ENCODE assay signal across 9 cellular contexts in genomic region chr15:72670656-72671352, GRCh38. TPM values are rescaled to one million over a fixed set of nuclear protein-coding genes. Genes with fewer than 3 reads are reported as not detected.
DNase-seq lines count a peak whose midpoint lies in the region; ATAC-seq, FAIRE-seq and TF ChIP-seq lines count a peak whose summit lies in the region.
"Not testable (repeated sequence)": the region's sequence is repeated elsewhere in the genome, so short reads cannot be mapped to it uniquely, and the experiment has no call there.
"Had no signal": no experiment of that assay in that cellular context is flagged by ENCODE, and none has a peak within 500 bp of the region (broad histone marks: within the 10 kb centered on the region; RNA-seq: fewer than 3 reads in every experiment).

No MANE protein-coding gene starts in this region.

- H4K91ac ChIP-seq in IMR-90 (ENCODE audit: insufficient read depth, low read depth, low read length) = not testable (repeated sequence)

- H3K4me2 ChIP-seq in GM23248 (ENCODE audit: unreplicated experiment) (peak overlapping the region; percentile 14), IMR-90 (ENCODE audit: low read depth, low read length) (peak overlapping the region; percentile 97)

- H3K4me1 Mint-ChIP-seq in activated CD4-positive, alpha-beta T cell treated with anti-CD3 and anti-CD28 coated beads, Interleukin-2, amount 10 ng/mL, durations not matched to agents 24 days and 14 days = not testable (repeated sequence)

- ATAC-seq in IMR-90 (ENCODE audit: low read depth) = peak; percentile 98

- not testable (repeated sequence) for H3K14ac ChIP-seq in IMR-90 (replicated peaks; ENCODE audit: low read depth, low read length)

- not testable (repeated sequence) for H3K27ac Mint-ChIP-seq in activated CD4-positive, alpha-beta T cell treated with anti-CD3 and anti-CD28 coated beads, Interleukin-2, amount 10 ng/mL, durations not matched to agents 24 days and 14 days

- H3K18ac ChIP-seq in IMR-90 (ENCODE audit: low read depth, low read length) = not testable (repeated sequence)

- not testable (repeated sequence) for H3K36me3 Mint-ChIP-seq in activated CD4-positive, alpha-beta T cell treated with anti-CD3 and anti-CD28 coated beads, Interleukin-2, amount 10 ng/mL, durations not matched to agents 24 days and 14 days (ENCODE audit: low read depth)

- H2BK5ac ChIP-seq in IMR-90 (ENCODE audit: low read depth, low read length, poor library complexity, severe bottlenecking) = not testable (repeated sequence)

- CTCF ChIA-PET in GM10248 (lab: Yijun Ruan, JAX) = interaction anchor here (0.6 to 3.1 kb wide), 18 partner anchors 12 to 471 kb away, joined by 3 to 53 read pairs (median 4); partner anchors contain the start of genes BBS4 and HIGD2B
- CTCF ChIA-PET in IMR-90 (lab: Yijun Ruan, JAX) = interaction anchor here (0.6 to 1.9 kb wide), 4 partner anchors 10 to 759 kb away, joined by 3 to 8 read pairs (median 5); no protein-coding TSS in a partner anchor

- not testable (repeated sequence) for H3F3A ChIP-seq in GM23248 (ENCODE audit: insufficient read depth)

- H3K9me3 Mint-ChIP-seq in activated CD4-positive, alpha-beta T cell treated with anti-CD3 and anti-CD28 coated beads, Interleukin-2, amount 10 ng/mL, durations not matched to agents 24 days and 14 days = not testable (repeated sequence)

- not testable (repeated sequence) for H2BK120ac ChIP-seq in IMR-90 (ENCODE audit: low read depth, low read length)

- in situ Hi-C loops in GM23248 (cut with MboI) = loop anchor here (10.0 kb wide), 2 partner anchors 46 to 76 kb away; no protein-coding TSS in a partner anchor
- in situ Hi-C loops in IMR-90 (cut with MboI; ENCODE audit: low sequenced_read_pairs) = loop anchor here (10.0 kb wide), 2 partner anchors 56 to 366 kb away; no protein-coding TSS in a partner anchor

- H3K79me1 ChIP-seq in IMR-90 (ENCODE audit: low read depth in 1 of 2, low read length in 2 of 2) = not testable (repeated sequence)

- not testable (repeated sequence) for H3K23ac ChIP-seq in IMR-90 (ENCODE audit: low read depth, low read length)

- not testable (repeated sequence) for H2AK5ac ChIP-seq in IMR-90 (ENCODE audit: low read depth, low read length)

- TF ChIP-seq RAD21 in IMR-90 (IDR thresholded peaks at IDR 0.05; ENCODE audit: low read length) = peak; percentile 38; the same call in 1 of the 2 replicates

- not testable (repeated sequence) for H3K9me2 ChIP-seq in GM23248 (ENCODE audit: insufficient read depth)

- H3K56ac ChIP-seq in IMR-90 (ENCODE audit: extremely low read depth, insufficient read depth, low read length) = not testable (repeated sequence)

- H3K27me3 ChIP-seq in GM23248 (replicated peaks; ENCODE audit: insufficient read depth) = peaks cover 22% of the 10 kb centered on the region; the same call in 1 of the 2 replicates
- H3K27me3 ChIP-seq in IMR-90 (ENCODE audit: control insufficient read depth, insufficient read depth, low read length); bronchial epithelial cell (ENCODE audit: control insufficient read depth, insufficient read depth, low read length); prostate gland (replicated peaks; ENCODE audit: insufficient read depth); testis: not testable (repeated sequence)

- intact Hi-C loops in IMR-90 (cut with micrococcal nuclease) = loop anchor here (2.0 kb wide), 1 partner anchor 70 kb away; no protein-coding TSS in a partner anchor
- intact Hi-C loops in activated CD4-positive, alpha-beta T cell treated with anti-CD3 and anti-CD28 coated beads, Interleukin-2, amount 10 ng/mL, durations not matched to agents 24 days and 14 days (cut with micrococcal nuclease); prostate gland (cut with DNase I); testis (cut with DNase I; ENCODE audit: low total_unique reads): not testable (repeated sequence)

- H3K27ac ChIP-seq in GM23248; IMR-90 (ENCODE audit: insufficient read depth, low read length); prostate gland; testis: not testable (repeated sequence)

- H3K4ac ChIP-seq in IMR-90 (ENCODE audit: low read depth, low read length) = not testable (repeated sequence)

- H2AFZ ChIP-seq in GM23248 (peak overlapping the region; percentile 77; the same call in 1 of the 2 replicates), IMR-90 (replicated peaks; ENCODE audit: low read length, poor library complexity) (peak overlapping the region; percentile 82)

- H3K4me1 ChIP-seq in GM23248 (ENCODE audit: insufficient read depth); IMR-90 (ENCODE audit: control insufficient read depth, insufficient read depth, low read length); prostate gland (replicated peaks); testis: not testable (repeated sequence)

- H3K4me3 ChIP-seq in GM23248 = 0 out of 2 replicates have a peak overlapping the region, but pooled peaks have one; percentile 51
- H3K4me3 ChIP-seq in IMR-90 (ENCODE audit: insufficient read depth, low read depth, low read length) = peak overlapping the region; percentile 36
- H3K4me3 ChIP-seq in bronchial epithelial cell (ENCODE audit: low read depth, low read length) = peak overlapping the region; percentile 21
- H3K4me3 ChIP-seq in iPS-11a (ENCODE audit: low read depth, low read length) = peak overlapping the region; percentile 20
- not testable (repeated sequence) for H3K4me3 ChIP-seq in prostate gland, testis

- H2AK9ac ChIP-seq in IMR-90 (replicated peaks; ENCODE audit: low read depth, low read length, poor library complexity) = not testable (repeated sequence)

- H3K79me2 ChIP-seq in GM23248 (ENCODE audit: insufficient read depth) = not testable (repeated sequence)

- 10 to 26% methylated on average over 8 of the region's 8 CpGs for WGBS in GM23248 (ENCODE audit: low coverage in 1 of 2, low lambda C conversion rate in 2 of 2, missing lambda C conversion rate in 2 of 2), 2 experiments
- WGBS in IMR-90 (ENCODE audit: extremely low coverage in 2 of 2, insufficient read length in 1 of 2), 2 experiments = 0% methylated on average over 1 of the region's 8 CpGs; no CpG with 5 or more reads in 1 of the 2 experiments
- WGBS in prostate gland = 7% methylated on average over 8 of the region's 8 CpGs
- WGBS in testis, 2 donors = 24 to 25% methylated on average over 5 to 8 of the region's 8 CpGs

- H4K5ac ChIP-seq in IMR-90 (ENCODE audit: low read depth, low read length) = not testable (repeated sequence)

- peak overlapping the region; percentile 75 for H3K4me3 Mint-ChIP-seq in activated CD4-positive, alpha-beta T cell treated with anti-CD3 and anti-CD28 coated beads, Interleukin-2, amount 10 ng/mL, durations not matched to agents 24 days and 14 days

- H4K20me1 ChIP-seq in GM23248 (ENCODE audit: insufficient read depth); IMR-90 (ENCODE audit: insufficient read depth, low read length): not testable (repeated sequence)

- H3K27me3 Mint-ChIP-seq in activated CD4-positive, alpha-beta T cell treated with anti-CD3 and anti-CD28 coated beads, Interleukin-2, amount 10 ng/mL, durations not matched to agents 24 days and 14 days = peaks cover 12% of the 10 kb centered on the region

- H3K9ac ChIP-seq in GM23248; IMR-90 (ENCODE audit: low read depth, low read length): not testable (repeated sequence)

- not testable (repeated sequence) for H3K9me1 ChIP-seq in IMR-90 (ENCODE audit: insufficient read depth, low read length)

- H2BK15ac ChIP-seq in IMR-90 (ENCODE audit: low read depth, low read length) = not testable (repeated sequence)

- H3K9me3 ChIP-seq in GM23248 (ENCODE audit: low read depth); IMR-90 (ENCODE audit: control insufficient read depth, insufficient read depth, low read length); prostate gland; testis: not testable (repeated sequence)

- dilution Hi-C loops in IMR-90 (cut with HindIII; ENCODE audit: low sequenced_read_pairs, unreplicated experiment) = not testable (repeated sequence)

- TF ChIP-seq POLR2A in IMR-90 (IDR thresholded peaks at IDR 0.05; ENCODE audit: low read depth, low read length); prostate gland (IDR thresholded peaks at IDR 0.05); testis (IDR thresholded peaks at IDR 0.05): not testable (repeated sequence)

- not testable (repeated sequence) for H2BK20ac ChIP-seq in IMR-90 (ENCODE audit: low read depth, low read length)

- POLR2A ChIA-PET in GM10248 (lab: Yijun Ruan, JAX); IMR-90 (lab: Charles Lee; ENCODE audit: unreplicated experiment): not testable (repeated sequence)

- not testable (repeated sequence) for H4K8ac ChIP-seq in IMR-90 (ENCODE audit: low read depth in 2 of 2, low read length in 2 of 2)

- FAIRE-seq in bronchial epithelial cell (lab: Jason Lieb, UNC) = not testable (repeated sequence)

- peak; percentile 84 for TF ChIP-seq CTCF in GM10248 (IDR thresholded peaks at IDR 0.05; ENCODE audit: control extremely low read depth, extremely low read depth, low read depth, missing control alignments)
- peak; percentile 60 for TF ChIP-seq CTCF in IMR-90 (conservative IDR thresholded peaks at IDR 0.05; ENCODE audit: low read depth, low read length)
- TF ChIP-seq CTCF in bronchial epithelial cell (IDR thresholded peaks at IDR 0.05; ENCODE audit: insufficient read depth, low read length, severe bottlenecking) = peak; percentile 72
- TF ChIP-seq CTCF in prostate gland (IDR thresholded peaks at IDR 0.05) = peak; percentile 28 to 81 (median 54)
- TF ChIP-seq CTCF in testis (IDR thresholded peaks at IDR 0.05) = peak; percentile 48 to 65 (median 52)

- DNase-seq in GM10248 (ENCODE audit: extremely low spot score) = peak; percentile 64
- peak; percentile 68 for DNase-seq in GM23248
- peak; percentile 44 for DNase-seq in IMR-90
- peak; percentile 92 for DNase-seq in activated CD4-positive, alpha-beta T cell treated with anti-CD3 and anti-CD28 coated beads, Interleukin-2, amount 10 ng/mL, durations not matched to agents 24 days and 14 days
- DNase-seq in bronchial epithelial cell (ENCODE audit: low read depth) = peak; percentile 69
- DNase-seq in prostate gland (ENCODE audit: low spot score) = peak; percentile 71
- peak; percentile 85 for DNase-seq in testis

- BruUV-seq in IMR-90 (replicated peaks; lab: Mats Ljungman, UMichigan) = not testable (repeated sequence)

- not testable (repeated sequence) for H3K36me3 ChIP-seq in GM23248 (ENCODE audit: low read depth); IMR-90 (ENCODE audit: control insufficient read depth, insufficient read depth, low read length); bronchial epithelial cell (ENCODE audit: control insufficient read depth, insufficient read depth, low read length); prostate gland; testis (ENCODE audit: low read depth, missing control alignments)

RNA-seq across cellular contexts. Expression of gene HIGD2B, which starts 15.2 kb away (rescaled TPM):
- total RNA-seq in GM23248 (2014; rRNA removed; shearing (Covaris generic)) = not detected in 2 replicates
- polyA plus RNA-seq in GM23248 (2016; fragmentation: Nextera tagmentation; extraction: Ambion mirVana) (not detected in 2 replicates), IMR-90 (2012; rRNA removed) (not detected in 2 replicates), testis (ENCODE audit: insufficient read depth, low read depth, low replicate concordance) (10.2 TPM)
- total RNA-seq in IMR-90 (2012; rRNA removed) (not detected in 2 replicates), bronchial epithelial cell (0.13 TPM in 1 of 2 replicates, not detected in the other), prostate gland (under 1 TPM in 1 of 2 donors, not detected in 1; 0.51 TPM), testis (1 to 10 TPM; 2.2 to 2.4 TPM)
- polyA plus RNA-seq in IMR-90 (2012; cell fraction: cytosol; rRNA removed) = not detected in 2 replicates
- not detected in 2 replicates for polyA plus RNA-seq in IMR-90 (2012; cell fraction: nucleus; rRNA removed; ENCODE audit: low replicate concordance)
- not detected in 2 replicates for total RNA-seq in activated CD4-positive, alpha-beta T cell treated with anti-CD3 and anti-CD28 coated beads, Interleukin-2, amount 10 ng/mL, durations not matched to agents 24 days and 14 days

RNA-seq across cellular contexts. Expression of gene BBS4, which starts 15.2 kb away (rescaled TPM):
- total RNA-seq in GM23248 (2014; rRNA removed; shearing (Covaris generic)) = 13.4 and 15.7 TPM in 2 replicates
- polyA plus RNA-seq in GM23248 (2016; fragmentation: Nextera tagmentation; extraction: Ambion mirVana) (19.4 and 20.9 TPM in 2 replicates), IMR-90 (2012; rRNA removed) (10.5 and 21.0 TPM in 2 replicates), testis (ENCODE audit: insufficient read depth, low read depth, low replicate concordance) (48.7 TPM)
- total RNA-seq in IMR-90 (2012; rRNA removed) (9.7 and 15.8 TPM in 2 replicates), bronchial epithelial cell (7.1 and 8.8 TPM in 2 replicates), prostate gland (10 to 100 TPM; 26.7 to 63.8 TPM), testis (10 to 100 TPM; 50.7 to 83.9 TPM)
- 3.6 and 6.6 TPM in 2 replicates for polyA plus RNA-seq in IMR-90 (2012; cell fraction: cytosol; rRNA removed)
- polyA plus RNA-seq in IMR-90 (2012; cell fraction: nucleus; rRNA removed; ENCODE audit: low replicate concordance) = 9.2 and 47.2 TPM in 2 replicates
- total RNA-seq in activated CD4-positive, alpha-beta T cell treated with anti-CD3 and anti-CD28 coated beads, Interleukin-2, amount 10 ng/mL, durations not matched to agents 24 days and 14 days = 8.3 and 10.2 TPM in 2 replicates

RNA-seq across cellular contexts. Expression of gene GOLGA6B, which starts 16.3 kb away (rescaled TPM):
- not detected in 2 replicates for total RNA-seq in GM23248 (2014; rRNA removed; shearing (Covaris generic))
- not detected in 2 replicates for polyA plus RNA-seq in GM23248 (2016; fragmentation: Nextera tagmentation; extraction: Ambion mirVana)
- total RNA-seq in IMR-90 (2012; rRNA removed) = not detected in 2 replicates
- not detected in 2 replicates for polyA plus RNA-seq in IMR-90 (2012; rRNA removed)
- polyA plus RNA-seq in IMR-90 (2012; cell fraction: cytosol; rRNA removed) = not detected in 2 replicates
- not detected in 2 replicates for polyA plus RNA-seq in IMR-90 (2012; cell fraction: nucleus; rRNA removed; ENCODE audit: low replicate concordance)
- not detected in 2 replicates for total RNA-seq in activated CD4-positive, alpha-beta T cell treated with anti-CD3 and anti-CD28 coated beads, Interleukin-2, amount 10 ng/mL, durations not matched to agents 24 days and 14 days
- total RNA-seq in bronchial epithelial cell = not detected in 2 replicates
- not detected for total RNA-seq in prostate gland
- total RNA-seq in testis = 10 to 100 TPM in 1 of 2 donors, 1 to 10 TPM in 1; 7.4 to 18.0 TPM
- polyA plus RNA-seq in testis (ENCODE audit: insufficient read depth, low read depth, low replicate concordance) = 8.6 TPM
- total RNA-seq: mononuclear cell had no signal
